27 cellular contexts compared by ENCODE assay signal in the genomic region with DNA sequence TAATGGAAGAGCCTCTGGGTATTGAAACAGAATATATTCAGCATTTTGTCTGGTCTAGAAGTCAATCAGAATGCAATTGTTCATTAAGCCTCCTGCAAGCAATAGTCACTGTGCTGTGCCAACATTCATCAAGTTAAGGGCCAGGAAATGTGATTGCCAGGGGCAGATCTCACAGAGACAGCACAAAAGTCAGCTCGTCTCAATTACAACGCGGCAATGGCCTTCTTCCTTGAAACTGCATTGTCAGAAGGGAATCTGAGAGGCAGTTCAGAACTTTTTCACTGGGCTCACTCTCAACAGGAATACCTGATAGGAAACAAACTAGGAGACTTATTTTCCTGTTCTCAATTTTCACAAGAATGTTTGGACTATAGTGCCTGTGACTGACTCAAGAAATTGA.
DNase-seq lines count a peak whose midpoint lies in the region; ATAC-seq, FAIRE-seq and TF ChIP-seq lines count a peak whose summit lies in the region.
"Had no signal": no experiment of that assay in that cellular context is flagged by ENCODE, and none has a peak within 500 bp of the region (broad histone marks: within the 10 kb centered on the region; RNA-seq: fewer than 3 reads in every experiment).

No MANE protein-coding gene starts in this region.

- H4K20me1 ChIP-seq in mammary epithelial cell (ENCODE audit: insufficient read depth, low read length) (no peaks in the 10 kb centered on the region), endothelial cell of umbilical vein (replicated peaks; ENCODE audit: control insufficient read depth, extremely low read depth, insufficient read depth, low read length) (no peaks in the 10 kb centered on the region)

- H3K9me3 Mint-ChIP-seq in MCF 10A (ENCODE audit: unreplicated experiment) (no peaks in the 10 kb centered on the region), mesothelial cell of epicardium (peaks cover 19% of the 10 kb centered on the region)

- CTCF ChIA-PET in MCF 10A (lab: Yijun Ruan, JAX): no interaction called here
- CTCF ChIA-PET in mammary epithelial cell (lab: Charles Lee; ENCODE audit: low non-redundant PET): interaction anchor here (0.5 kb wide), 1 partner anchor 29 kb away, joined by 3 read pairs; no protein-coding TSS in a partner anchor
- CTCF ChIA-PET in endothelial cell of umbilical vein (lab: Charles Lee): no interaction called here

- H3K4me2 ChIP-seq in mammary epithelial cell (ENCODE audit: insufficient read depth, low read depth, low read length) (no peak overlapping the region), endothelial cell of umbilical vein (ENCODE audit: insufficient read depth, low read length) (no peak overlapping the region)

- POLR2A ChIA-PET in MCF 10A (lab: Yijun Ruan, JAX) (no interaction called here), endothelial cell of umbilical vein (lab: Charles Lee) (no interaction called here)

- no peak overlapping the region for H3K4me3 Mint-ChIP-seq in MCF 10A (ENCODE audit: unreplicated experiment)
- H3K4me3 Mint-ChIP-seq in mesothelial cell of epicardium: no peak overlapping the region
- H3K4me3 Mint-ChIP-seq: B cell; CD8-positive, alpha-beta T cell had no signal

- BruUV-seq in MCF 10A (replicated peaks; lab: Mats Ljungman, UMichigan) (no TSS peak), mammary epithelial cell (replicated peaks; lab: Mats Ljungman, UMichigan) (no TSS peak), endothelial cell of umbilical vein (replicated peaks; lab: Mats Ljungman, UMichigan) (no TSS peak)

- TF ChIP-seq CTCF in MCF 10A (IDR thresholded peaks at IDR 0.05; ENCODE audit: unreplicated experiment): no peak
- no peak for TF ChIP-seq CTCF in mammary epithelial cell (conservative IDR thresholded peaks at IDR 0.05 in 1 of 2, IDR thresholded peaks at IDR 0.05 in 1 of 2; ENCODE audit: extremely low read depth in 1 of 2, insufficient read depth in 1 of 2, low read depth in 1 of 2, low read length in 2 of 2)
- no peak for TF ChIP-seq CTCF in endothelial cell of umbilical vein (IDR thresholded peaks at IDR 0.05; ENCODE audit: extremely low read depth in 1 of 2, insufficient read depth in 1 of 2, low read depth in 1 of 2, low read length in 2 of 2)
- no peak for TF ChIP-seq CTCF in mesothelial cell of epicardium (IDR thresholded peaks at IDR 0.05; ENCODE audit: unreplicated experiment)

- 6% methylated on average over 3 of the region's 3 CpGs for WGBS in mammary epithelial cell (ENCODE audit: low coverage, missing lambda C conversion rate)

- no peak overlapping the region for H3K27ac ChIP-seq in mammary epithelial cell (ENCODE audit: insufficient read depth, low read depth, low read length)
- H3K27ac ChIP-seq in endothelial cell of umbilical vein (ENCODE audit: insufficient read depth, low read depth, low read length): no peak overlapping the region
- H3K27ac ChIP-seq: 22Rv1, C4-2B, SJSA1 had no signal

- H3K9me1 ChIP-seq in endothelial cell of umbilical vein (replicated peaks; ENCODE audit: control insufficient read depth, extremely low read depth, insufficient read depth, low read length): no peaks in the 10 kb centered on the region

- no peak for ATAC-seq in GM18907 (IDR thresholded peaks at IDR 0.05; ENCODE audit: unreplicated experiment)
- ATAC-seq: CD8-positive, alpha-beta T cell had no signal

- DNase-seq in MCF 10A (ENCODE audit: unreplicated experiment): peak; percentile 3
- DNase-seq in mammary epithelial cell: no peak
- peak; percentile 11 for DNase-seq in endothelial cell of umbilical vein (ENCODE audit: low read depth, low spot score)
- no peak for DNase-seq in mesothelial cell of epicardium (ENCODE audit: low spot score in 2 of 2, unreplicated experiment in 2 of 2)
- no peak for DNase-seq in HUDEP-2 (lab: John Stamatoyannopoulos, UW; ENCODE audit: unreplicated experiment in 76 of 76)
- DNase-seq in effector CD4-positive, alpha-beta T cell: no peak
- DNase-seq in occipital lobe (lab: John Stamatoyannopoulos, UW): no peak
- DNase-seq: Caco-2; CD8-positive, alpha-beta T cell; DMS79; EL; H7; IMR-90; KG1; MM.1S; NCI-H1694; NCI-H2029 treated with DMSO at 0.1 percent for 48 hours; NCI-H446 treated with DMSO at 0.1 percent for 48 hours; NCI-H526; Right ventricle myocardium superior; RPMI8226 had no signal

- no peaks in the 10 kb centered on the region for H3K27me3 ChIP-seq in mammary epithelial cell (ENCODE audit: insufficient read depth, low read length)
- no peaks in the 10 kb centered on the region for H3K27me3 ChIP-seq in endothelial cell of umbilical vein (ENCODE audit: control insufficient read depth in 2 of 2, insufficient read depth in 2 of 2, low read length in 2 of 2)
- H3K27me3 ChIP-seq: SJSA1 had no signal

- H3K4me1 Mint-ChIP-seq in MCF 10A (ENCODE audit: insufficient read depth, unreplicated experiment) (no peaks in the 10 kb centered on the region), mesothelial cell of epicardium (peaks cover 5% of the 10 kb centered on the region)
- H3K4me1 Mint-ChIP-seq: B cell had no signal

- H3K79me2 ChIP-seq in mammary epithelial cell (ENCODE audit: insufficient read depth, low read length) (no peaks in the 10 kb centered on the region), endothelial cell of umbilical vein (ENCODE audit: control insufficient read depth, insufficient read depth, low read length) (no peaks in the 10 kb centered on the region)

- intact Hi-C loops in MCF 10A (cut with micrococcal nuclease): no loop called here
- intact Hi-C loops in mammary epithelial cell (cut with micrococcal nuclease): no loop called here
- intact Hi-C loops in endothelial cell of umbilical vein (cut with micrococcal nuclease): no loop called here

- H3K36me3 ChIP-seq in mammary epithelial cell (ENCODE audit: insufficient read depth, low read length) (no peaks in the 10 kb centered on the region), endothelial cell of umbilical vein (ENCODE audit: control insufficient read depth in 2 of 2, extremely low read depth in 1 of 2, insufficient read depth in 2 of 2, low read length in 2 of 2) (no peaks in the 10 kb centered on the region)
- H3K36me3 ChIP-seq: SJSA1 had no signal

- no peaks in the 10 kb centered on the region for H3K4me1 ChIP-seq in mammary epithelial cell (ENCODE audit: insufficient read depth, low read length)
- H3K4me1 ChIP-seq in endothelial cell of umbilical vein (ENCODE audit: control insufficient read depth, extremely low read depth, insufficient read depth, low read length): no peaks in the 10 kb centered on the region
- H3K4me1 ChIP-seq: Caco-2, SJSA1 had no signal

- TF ChIP-seq POLR2A in endothelial cell of umbilical vein (IDR thresholded peaks at IDR 0.05; ENCODE audit: low read depth, low read length): no peak

- no peak overlapping the region for H3K27ac Mint-ChIP-seq in MCF 10A (ENCODE audit: low read depth, unreplicated experiment)
- peak overlapping the region; percentile 20 for H3K27ac Mint-ChIP-seq in mesothelial cell of epicardium
- H3K27ac Mint-ChIP-seq: B cell; CD8-positive, alpha-beta T cell had no signal

- H3K9ac ChIP-seq in mammary epithelial cell (ENCODE audit: insufficient read depth, low read length) (no peak overlapping the region), endothelial cell of umbilical vein (replicated peaks; ENCODE audit: extremely low read depth, insufficient read depth, low read length) (no peak overlapping the region)

- H3K4me3 ChIP-seq in mammary epithelial cell (replicated peaks in 1 of 3; ENCODE audit: insufficient read depth in 1 of 3, low read depth in 2 of 3, low read length in 3 of 3) (no peak overlapping the region), endothelial cell of umbilical vein (replicated peaks in 1 of 3; ENCODE audit: insufficient read depth in 1 of 3, low read depth in 1 of 3, low read length in 3 of 3) (no peak overlapping the region)
- H3K4me3 ChIP-seq: SJSA1 had no signal

- no peaks in the 10 kb centered on the region for H3K27me3 Mint-ChIP-seq in MCF 10A (ENCODE audit: insufficient read depth, unreplicated experiment)
- no peaks in the 10 kb centered on the region for H3K27me3 Mint-ChIP-seq in mesothelial cell of epicardium (ENCODE audit: low read depth)
- H3K27me3 Mint-ChIP-seq: B cell had no signal

- dilution Hi-C loops in mammary epithelial cell (cut with HindIII; ENCODE audit: low sequenced_read_pairs): no loop called here
- dilution Hi-C loops in endothelial cell of umbilical vein (cut with MboI; ENCODE audit: extremely low pct_ligation_motif_present, low sequenced_read_pairs): no loop called here

- H3K9me3 ChIP-seq in mammary epithelial cell (replicated peaks; ENCODE audit: insufficient read depth, low read length) (no peaks in the 10 kb centered on the region), endothelial cell of umbilical vein (replicated peaks; ENCODE audit: control insufficient read depth, insufficient read depth, low read length) (no peaks in the 10 kb centered on the region)
- H3K9me3 ChIP-seq: SJSA1 had no signal

- FAIRE-seq in endothelial cell of umbilical vein (lab: Jason Lieb, UNC): no peak
- FAIRE-seq: GM12892 had no signal

- no peaks in the 10 kb centered on the region for H3K36me3 Mint-ChIP-seq in MCF 10A (ENCODE audit: insufficient read depth, unreplicated experiment)
- peaks cover 3% of the 10 kb centered on the region for H3K36me3 Mint-ChIP-seq in mesothelial cell of epicardium

- in situ Hi-C loops in mammary epithelial cell (cut with MboI; ENCODE audit: low sequenced_read_pairs in 2 of 2): no loop called here

- H2AFZ ChIP-seq in mammary epithelial cell (ENCODE audit: low read depth, low read length) (no peak overlapping the region), endothelial cell of umbilical vein (ENCODE audit: low read depth, low read length) (peak overlapping the region; percentile 12)

TF ChIP-seq in endothelial cell of umbilical vein, 7 proteins besides CTCF, POLR2A, EP300 and RAD21:
- TF ChIP-seq EZH2 (IDR thresholded peaks at IDR 0.05; ENCODE audit: borderline replicate concordance, low read depth, low read length, severe bottlenecking) (no peak), POLR2AphosphoS5 (IDR thresholded peaks at IDR 0.05; ENCODE audit: insufficient read depth, low read depth, low read length) (no peak), GATA2 (IDR thresholded peaks at IDR 0.05; ENCODE audit: insufficient read depth, insufficient read length, low read depth, low read length) (no peak), FOS (IDR thresholded peaks at IDR 0.05; ENCODE audit: borderline replicate concordance, insufficient read depth, low read length) (no peak), JUN (IDR thresholded peaks at IDR 0.05; ENCODE audit: borderline replicate concordance, insufficient read depth, insufficient read length, low read depth) (no peak), MYC (IDR thresholded peaks at IDR 0.05; ENCODE audit: low read depth, low read length) (no peak)
- TF ChIP-seq, protein P1, sequence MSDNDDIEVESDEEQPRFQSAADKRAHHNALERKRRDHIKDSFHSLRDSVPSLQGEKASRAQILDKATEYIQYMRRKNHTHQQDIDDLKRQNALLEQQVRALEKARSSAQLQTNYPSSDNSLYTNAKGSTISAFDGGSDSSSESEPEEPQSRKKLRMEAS (IDR thresholded peaks at IDR 0.05; ENCODE audit: insufficient read depth, insufficient read length): no peak

Comparison
In these comparisons a context has a peak if more than half of its experiments do, and no peak if none do; other contexts are left out.
1. DNase-seq: peak in MCF 10A (single experiment) and endothelial cell of umbilical vein (single experiment); none in mammary epithelial cell (single experiment), mesothelial cell of epicardium (0 of 2), HUDEP-2 (0 of 76), effector CD4-positive, alpha-beta T cell (single experiment) and occipital lobe (single experiment).